Comparison of ENCODE assay signal across 24 cellular contexts in the genomic region with DNA sequence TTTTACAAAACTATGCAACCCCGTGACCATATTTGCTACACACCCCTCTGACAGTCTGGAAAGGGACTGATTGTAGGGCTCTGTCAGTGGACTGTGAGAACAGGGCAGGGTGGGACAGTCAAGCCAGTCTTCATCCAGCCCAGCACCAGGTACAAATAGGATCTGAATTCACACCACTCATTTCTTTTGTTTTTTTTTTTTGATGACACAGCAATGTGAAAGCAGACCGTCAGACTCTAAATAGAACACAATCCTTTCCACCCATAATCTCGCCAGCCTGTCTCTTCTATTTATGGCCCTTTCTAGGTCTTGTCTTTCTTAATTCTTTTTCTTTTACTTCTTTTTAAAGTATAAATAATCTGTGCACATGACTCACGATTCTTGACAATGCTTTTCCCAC.
"Had no signal": no experiment of that assay in that cellular context is flagged by ENCODE, and none has a peak within 500 bp of the region (broad histone marks: within the 10 kb centered on the region; RNA-seq: fewer than 3 reads in every experiment).

No MANE protein-coding gene starts in this region.

- H3K27me3 ChIP-seq: MG63 had no signal

- DNase-seq: Karpas-422; KG1; MG63; NCI-H1092 treated with DMSO at 0.1 percent for 48 hours; NCI-H1417; NCI-H1436 treated with DMSO at 0.1 percent for 48 hours; NCI-H1694; NCI-H187 treated with DMSO at 0.1 percent for 48 hours; NCI-H2029 treated with DMSO at 0.1 percent for 48 hours; NCI-H2171 treated with DMSO at 0.1 percent for 48 hours; NCI-H226; NCI-H446; NCI-H510A; NCI-H524 treated with DMSO at 0.1 percent for 48 hours; NCI-H69; NCI-H774; NK-92 treated with Interleukin-12 subunit alpha and Interleukin-12 subunit beta, amount 100 ng/mL, for 24 hours; PC-3; SHP77; SK-N-SH; SW 1271; T-cell had no signal

- H3K4me3 ChIP-seq: MG63 had no signal

- ATAC-seq: Panc1, PC-3, T-cell had no signal

- H3K9ac ChIP-seq: SK-N-SH had no signal

- H3K9me2 ChIP-seq: SK-N-SH had no signal

- H3K27ac ChIP-seq: RWPE1 had no signal

- H3K4me2 ChIP-seq: SK-N-SH had no signal

- H3K9me3 ChIP-seq: MG63, SK-N-SH had no signal

- H3K36me3 ChIP-seq: MG63 had no signal
